15 cellular contexts compared by ENCODE assay signal in genomic region chr6:46510656-46511055, GRCh38. TPM values are rescaled to one million over a fixed set of nuclear protein-coding genes. Genes with fewer than 3 reads are reported as not detected.
A peak's percentile ranks its signal among the peaks of the same experiment; 100 is the strongest.
DNase-seq lines count a peak whose midpoint lies in the region; ATAC-seq and TF ChIP-seq lines count a peak whose summit lies in the region.
"Had no signal": no experiment of that assay in that cellular context is flagged by ENCODE, and none has a peak within 500 bp of the region (broad histone marks: within the 10 kb centered on the region; RNA-seq: fewer than 3 reads in every experiment).

No MANE protein-coding gene starts in this region.

- TF ChIP-seq CTCF in astrocyte of the spinal cord (IDR thresholded peaks at IDR 0.05; ENCODE audit: low read depth, low read length): no peak
- TF ChIP-seq CTCF in left ventricle myocardium inferior (IDR thresholded peaks at IDR 0.05; ENCODE audit: borderline replicate concordance): no peak

- H3K9me3 ChIP-seq in left ventricle myocardium inferior (replicated peaks): no peaks in the 10 kb centered on the region

- in situ Hi-C loops in astrocyte of the spinal cord (cut with HindIII; ENCODE audit: low sequenced_read_pairs): no loop called here

- peaks cover 83% of the 10 kb centered on the region for H3K4me1 ChIP-seq in left ventricle myocardium inferior

- no peak overlapping the region for H3K4me3 ChIP-seq in astrocyte of the spinal cord (ENCODE audit: low read depth, low read length)
- H3K4me3 ChIP-seq in left ventricle myocardium inferior: no peak overlapping the region
- H3K4me3 ChIP-seq: K562, lung had no signal

- H3K36me3 ChIP-seq in left ventricle myocardium inferior: no peaks in the 10 kb centered on the region

- peak; percentile 36 for DNase-seq in AG08396 (ENCODE audit: low spot score)
- peak; percentile 82 for DNase-seq in astrocyte of the spinal cord (ENCODE audit: low read depth, low spot score)
- no peak for DNase-seq in left ventricle myocardium inferior
- DNase-seq in putamen (ENCODE audit: low spot score): peak; percentile 87
- no peak for DNase-seq in SKM-1 (lab: John Stamatoyannopoulos, UW; ENCODE audit: unreplicated experiment)
- no peak for DNase-seq in NCI-H1694 (lab: John Stamatoyannopoulos, UW)
- no peak for DNase-seq in epidermal melanocyte (ENCODE audit: insufficient read length, low spot score)
- DNase-seq: ACHN; activated CD4-positive, alpha-beta T cell treated with anti-CD3 and anti-CD28 coated beads for 1 hour; activated gamma-delta T cell treated with Interleukin-2 at 50 U/mL for 16 hours; endodermal cell; stimulated activated CD4-positive, alpha-beta T cell treated with anti-CD3 and anti-CD28 coated beads, Interleukin-15, amount 100 ng/mL, for 24 hours had no signal

- no peak for ATAC-seq in SK-N-SH treated with all-trans-retinoic acid at 6 μM for 48 hours
- ATAC-seq: K562 had no signal

- H3K27ac ChIP-seq in left ventricle myocardium inferior (replicated peaks): peak overlapping the region; percentile 90

- intact Hi-C loops in left ventricle myocardium inferior (cut with micrococcal nuclease): no loop called here

- H3K27me3 ChIP-seq in left ventricle myocardium inferior (ENCODE audit: low read depth): no peaks in the 10 kb centered on the region

TF ChIP-seq in SK-N-SH treated with all-trans-retinoic acid at 6 μM for 48 hours, 23 proteins besides CTCF, POLR2A, EP300 and RAD21:
- TF ChIP-seq TCF4 (CRISPR knock-in tag; IDR thresholded peaks at IDR 0.05; ENCODE audit: borderline replicate concordance): no peak
- TF ChIP-seq CREB5 (CRISPR knock-in tag; IDR thresholded peaks at IDR 0.05; ENCODE audit: low read depth): no peak
- no peak for TF ChIP-seq ZC3H10 (CRISPR knock-in tag; IDR thresholded peaks at IDR 0.05)
- no peak for TF ChIP-seq PPARA (CRISPR knock-in tag; IDR thresholded peaks at IDR 0.05; ENCODE audit: borderline replicate concordance)
- TF ChIP-seq ZFP30 (CRISPR knock-in tag; IDR thresholded peaks at IDR 0.05): no peak
- TF ChIP-seq PATZ1 (CRISPR knock-in tag; IDR thresholded peaks at IDR 0.05; ENCODE audit: borderline replicate concordance): no peak
- no peak for TF ChIP-seq ARNTL (CRISPR knock-in tag; IDR thresholded peaks at IDR 0.05; ENCODE audit: borderline replicate concordance, low read depth)
- no peak for TF ChIP-seq ZNF8 (CRISPR knock-in tag; IDR thresholded peaks at IDR 0.05)
- TF ChIP-seq CSDC2 (CRISPR knock-in tag; IDR thresholded peaks at IDR 0.05): no peak

RNA-seq across cellular contexts. Expression of gene RCAN2, which starts 19.4 kb away (rescaled TPM):
- 312 TPM for total RNA-seq in left ventricle myocardium inferior

Comparison
In these comparisons a context has a peak if more than half of its experiments do, and no peak if none do; other contexts are left out.
1. DNase-seq: peak in AG08396 (single experiment), astrocyte of the spinal cord (single experiment) and putamen (single experiment); none in left ventricle myocardium inferior (single experiment), SKM-1 (single experiment), NCI-H1694 (single experiment) and epidermal melanocyte (single experiment).